In the genomic region with DNA sequence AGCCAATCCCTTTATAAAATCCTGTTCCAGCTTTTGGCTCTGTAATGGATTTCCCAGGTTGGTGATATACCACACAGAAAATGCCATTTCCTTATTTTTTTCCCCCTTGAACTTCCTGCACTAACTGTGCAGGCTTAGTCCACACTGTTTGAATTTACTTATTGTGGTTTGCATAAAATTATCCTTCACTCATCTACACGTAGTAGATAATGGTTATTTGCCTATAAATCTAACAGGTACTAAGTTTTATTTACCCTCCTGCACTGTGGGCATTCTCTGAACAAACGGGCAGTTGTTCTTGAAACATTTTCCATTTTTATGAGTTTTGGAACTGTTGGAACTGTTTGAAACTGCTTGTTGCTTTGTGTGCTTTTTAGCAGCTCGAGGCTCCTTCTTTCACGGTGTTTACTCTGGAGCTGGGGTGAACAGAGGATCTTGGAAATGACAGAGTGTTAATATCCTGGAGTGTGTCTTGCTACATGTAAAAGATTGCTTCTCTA, we compare ENCODE assay signal across 26 cellular contexts. TPM values are rescaled to one million over a fixed set of nuclear protein-coding genes. Genes with fewer than 3 reads are reported as not detected.
DNase-seq lines count a peak whose midpoint lies in the region; ATAC-seq and TF ChIP-seq lines count a peak whose summit lies in the region.
"Had no signal": no experiment of that assay in that cellular context is flagged by ENCODE, and none has a peak within 500 bp of the region (broad histone marks: within the 10 kb centered on the region; RNA-seq: fewer than 3 reads in every experiment).

No MANE protein-coding gene starts in this region.

- H3K27ac Mint-ChIP-seq in stimulated activated naive B cell treated with anti-CD40 and anti-IgM and Interleukin-4, amounts not matched to agents 10 μg/mL and 1 μg/mL and 100 μg/mL, for 72 hours = no peak overlapping the region
- H3K27ac Mint-ChIP-seq: activated B cell treated with CpG ODN at 0.5 μM for 24 hours; activated naive CD8-positive, alpha-beta T cell treated with anti-CD3 and anti-CD28 coated beads for 36 hours had no signal

- H3K4me3 ChIP-seq in Karpas-422 (ENCODE audit: low read length) = peak overlapping the region; percentile 32; the same call in 1 of the 2 replicates
- H3K4me3 ChIP-seq in neuronal stem cell (ENCODE audit: low read length in 2 of 2) = no peak overlapping the region
- H3K4me3 ChIP-seq: stomach, tibial nerve had no signal

- no peak overlapping the region for H4K91ac ChIP-seq in neuronal stem cell (ENCODE audit: low read depth, low read length, poor library complexity)

- peak; percentile 17 for DNase-seq in NCI-H1092 treated with DMSO at 0.1 percent for 48 hours (lab: John Stamatoyannopoulos, UW)
- no peak for DNase-seq in NCI-H1092 (lab: John Stamatoyannopoulos, UW)
- no peak for DNase-seq in Karpas-422
- DNase-seq in neuronal stem cell (ENCODE audit: low spot score) = no peak
- DNase-seq in NCI-H2171 treated with DMSO at 0.1 percent for 48 hours (lab: John Stamatoyannopoulos, UW) = no peak
- DNase-seq in stimulated activated naive B cell treated with anti-CD40 and anti-IgM and Interleukin-4, amounts not matched to agents 10 μg/mL and 1 μg/mL and 100 μg/mL, for 72 hours = no peak
- DNase-seq in effector CD8-positive, alpha-beta T cell (lab: John Stamatoyannopoulos, UW) = no peak
- DNase-seq: 8988T; activated B cell treated with CpG ODN at 0.5 μM for 24 hours; activated CD4-positive, alpha-beta T cell treated with anti-CD3 and anti-CD28 coated beads, Interleukin-2, amount 50 U/mL, for 4 hours; activated CD8-positive, alpha-beta memory T cell treated with anti-CD3 and anti-CD28 coated beads, Interleukin-2, amount 50 U/mL, for 4 hours; activated naive CD8-positive, alpha-beta T cell treated with anti-CD3 and anti-CD28 coated beads for 36 hours; foreskin keratinocyte; hippocampal formation; NCI-H1417 treated with DMSO at 0.1 percent for 48 hours; NCI-H2171; nucleus accumbens; stomach had no signal

- no peaks in the 10 kb centered on the region for H3K9me3 ChIP-seq in Karpas-422 (ENCODE audit: low read length)
- H3K9me3 ChIP-seq in neuronal stem cell (replicated peaks in 1 of 2; ENCODE audit: control insufficient read depth in 2 of 2, insufficient read depth in 1 of 2, low read depth in 1 of 2, low read length in 2 of 2) = no peaks in the 10 kb centered on the region
- H3K9me3 ChIP-seq: stomach had no signal

- H4K8ac ChIP-seq in neuronal stem cell (ENCODE audit: low read depth, low read length) = no peak overlapping the region

- H3K4me3 Mint-ChIP-seq in stimulated activated naive B cell treated with anti-CD40 and anti-IgM and Interleukin-4, amounts not matched to agents 10 μg/mL and 1 μg/mL and 100 μg/mL, for 72 hours = no peak overlapping the region
- H3K4me3 Mint-ChIP-seq: activated B cell treated with CpG ODN at 0.5 μM for 24 hours; activated naive CD8-positive, alpha-beta T cell treated with anti-CD3 and anti-CD28 coated beads for 36 hours had no signal

- ATAC-seq in stimulated activated naive B cell treated with anti-CD40 and anti-IgM and Interleukin-4, amounts not matched to agents 10 μg/mL and 1 μg/mL and 100 μg/mL, for 72 hours (replicated peaks) = no peak
- ATAC-seq: foreskin keratinocyte had no signal

- no peaks in the 10 kb centered on the region for H3K79me2 ChIP-seq in Karpas-422 (ENCODE audit: low read length)

- peak overlapping the region; percentile 64 for H3K4me2 ChIP-seq in Karpas-422 (ENCODE audit: low read depth, low read length, poor library complexity, severe bottlenecking)
- no peak overlapping the region for H3K4me2 ChIP-seq in neuronal stem cell (ENCODE audit: insufficient read depth, low read length, poor library complexity, severe bottlenecking)

- H3K4me1 ChIP-seq in Karpas-422 (ENCODE audit: low read length) (peaks cover 27% of the 10 kb centered on the region), neuronal stem cell (ENCODE audit: control insufficient read depth in 2 of 2, insufficient read depth in 1 of 2, low read depth in 1 of 2, low read length in 2 of 2) (peaks cover 0 to 19% of the 10 kb centered on the region in 2 donors)
- H3K4me1 ChIP-seq: foreskin keratinocyte had no signal

- no peak overlapping the region for H2AK5ac ChIP-seq in neuronal stem cell (ENCODE audit: low read depth, low read length)

- H3K27ac ChIP-seq in Karpas-422 (ENCODE audit: low read length) = no peak overlapping the region
- H3K27ac ChIP-seq in VCaP = peak overlapping the region; percentile 6
- no peak overlapping the region for H3K27ac ChIP-seq in neuronal stem cell (replicated peaks; ENCODE audit: low read length)
- H3K27ac ChIP-seq: foreskin keratinocyte, stomach, tibial nerve had no signal

- H2BK12ac ChIP-seq in neuronal stem cell (ENCODE audit: low read length) = no peak overlapping the region

- H3K36me3 ChIP-seq in Karpas-422 (ENCODE audit: insufficient read depth, low read length) (no peaks in the 10 kb centered on the region), neuronal stem cell (replicated peaks in 1 of 2; ENCODE audit: control insufficient read depth in 2 of 2, insufficient read depth in 2 of 2, low read length in 2 of 2) (no peaks in the 10 kb centered on the region)
- H3K36me3 ChIP-seq: stomach, tibial nerve had no signal

- H2AFZ ChIP-seq in Karpas-422 (ENCODE audit: low read length) = no peak overlapping the region
- H2AFZ ChIP-seq in neuronal stem cell (ENCODE audit: low read length) = peak overlapping the region; percentile 63

- H3K18ac ChIP-seq in neuronal stem cell (ENCODE audit: low read length) = no peak overlapping the region

- no peak for TF ChIP-seq CTCF in VCaP (conservative IDR thresholded peaks at IDR 0.05)

- H3K9ac ChIP-seq in Karpas-422 (ENCODE audit: low read length) = no peak overlapping the region
- H3K9ac ChIP-seq in neuronal stem cell (ENCODE audit: low read depth, low read length, poor library complexity) = no peak overlapping the region

- no peak overlapping the region for H3K23ac ChIP-seq in neuronal stem cell (ENCODE audit: low read depth, low read length, poor library complexity)

- H3K4me1 Mint-ChIP-seq in stimulated activated naive B cell treated with anti-CD40 and anti-IgM and Interleukin-4, amounts not matched to agents 10 μg/mL and 1 μg/mL and 100 μg/mL, for 72 hours = no peaks in the 10 kb centered on the region
- H3K4me1 Mint-ChIP-seq: activated B cell treated with CpG ODN at 0.5 μM for 24 hours; activated naive CD8-positive, alpha-beta T cell treated with anti-CD3 and anti-CD28 coated beads for 36 hours had no signal

- no peak overlapping the region for H2BK15ac ChIP-seq in neuronal stem cell (ENCODE audit: low read length)

- H3K36me3 Mint-ChIP-seq in stimulated activated naive B cell treated with anti-CD40 and anti-IgM and Interleukin-4, amounts not matched to agents 10 μg/mL and 1 μg/mL and 100 μg/mL, for 72 hours = no peaks in the 10 kb centered on the region
- H3K36me3 Mint-ChIP-seq: activated naive CD8-positive, alpha-beta T cell treated with anti-CD3 and anti-CD28 coated beads for 36 hours had no signal

- H4K20me1 ChIP-seq in Karpas-422 (ENCODE audit: insufficient read depth, low read depth, low read length) = no peaks in the 10 kb centered on the region

- H3K9me2 ChIP-seq in Karpas-422 (replicated peaks; ENCODE audit: insufficient read depth, low read length) = no peaks in the 10 kb centered on the region

- H3K27me3 ChIP-seq in Karpas-422 (ENCODE audit: low read length) = no peaks in the 10 kb centered on the region
- no peaks in the 10 kb centered on the region for H3K27me3 ChIP-seq in neuronal stem cell (ENCODE audit: control insufficient read depth in 3 of 3, insufficient read depth in 3 of 3, low read depth in 1 of 3, low read length in 3 of 3)
- H3K27me3 ChIP-seq: stomach, tibial nerve had no signal

- H3K9me3 Mint-ChIP-seq in stimulated activated naive B cell treated with anti-CD40 and anti-IgM and Interleukin-4, amounts not matched to agents 10 μg/mL and 1 μg/mL and 100 μg/mL, for 72 hours = peaks cover 5 to 6% of the 10 kb centered on the region in 2 donors

- no peak overlapping the region for H2BK120ac ChIP-seq in neuronal stem cell (ENCODE audit: low read depth, low read length)

- no CpG with 5 or more reads among the region's 4 CpGs for WGBS in neuronal stem cell (ENCODE audit: extremely low coverage in 2 of 2, insufficient read length in 2 of 2, insufficient replicate concordance in 1 of 2), 2 donors

- H3K27me3 Mint-ChIP-seq in stimulated activated naive B cell treated with anti-CD40 and anti-IgM and Interleukin-4, amounts not matched to agents 10 μg/mL and 1 μg/mL and 100 μg/mL, for 72 hours = peaks cover 15 to 23% of the 10 kb centered on the region in 2 donors

- H2BK5ac ChIP-seq in neuronal stem cell (ENCODE audit: low read length) = no peak overlapping the region

- no peak overlapping the region for H3K14ac ChIP-seq in neuronal stem cell (ENCODE audit: low read length)

- H3K4ac ChIP-seq in neuronal stem cell (ENCODE audit: low read length) = no peak overlapping the region

- no peaks in the 10 kb centered on the region for H3K79me1 ChIP-seq in neuronal stem cell (ENCODE audit: low read depth, low read length)

RNA-seq across cellular contexts. Expression of a gene that starts 23.0 kb away (rescaled TPM):
- total RNA-seq in Karpas-422 (2014; rRNA removed; shearing (Covaris generic); ENCODE audit: low replicate concordance) = 4.4 and 8.1 TPM in 2 replicates
- 7.2 TPM for polyA plus RNA-seq in neuronal stem cell (2013, experiment 1 of 2)
- 7.7 TPM for polyA plus RNA-seq in neuronal stem cell (2013, experiment 2 of 2)

RNA-seq across cellular contexts. Expression of a gene that starts 48.3 kb away (rescaled TPM):
- total RNA-seq in Karpas-422 (2014; rRNA removed; shearing (Covaris generic); ENCODE audit: low replicate concordance) = not detected in 2 replicates
- polyA plus RNA-seq in neuronal stem cell (2013, experiment 1 of 2) = 0.15 TPM
- polyA plus RNA-seq in neuronal stem cell (2013, experiment 2 of 2) = 0.06 TPM
- total RNA-seq: activated B cell treated with CpG ODN at 0.5 μM for 24 hours; activated naive CD8-positive, alpha-beta T cell treated with anti-CD3 and anti-CD28 coated beads for 36 hours; astrocyte; Daoy; epithelial cell of proximal tubule; foreskin keratinocyte; lower leg skin; RPMI7951; SK-MEL-5; stomach; tibial nerve had no signal
- polyA plus RNA-seq: foreskin keratinocyte, stomach had no signal
